34 cellular contexts compared by ENCODE assay signal in the genomic region with DNA sequence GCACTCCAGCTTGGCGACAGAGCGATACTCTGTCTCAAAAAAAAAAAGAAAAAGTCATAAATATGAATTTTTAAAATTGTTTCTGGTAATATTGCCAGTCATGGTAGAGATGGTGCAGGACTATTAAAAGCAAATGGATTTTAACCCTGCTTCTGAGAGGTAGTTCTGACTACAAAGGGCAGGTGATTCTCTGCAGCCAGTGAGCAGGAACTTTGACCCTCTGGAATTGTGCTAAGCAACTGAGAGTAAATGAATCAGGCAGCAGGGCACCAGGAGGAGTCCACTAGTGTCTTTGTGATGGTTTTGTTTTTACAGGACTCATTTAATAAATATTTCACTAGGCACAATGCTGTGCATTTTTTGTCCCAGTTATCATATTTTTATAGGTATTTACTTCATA.
"Had no signal": no experiment of that assay in that cellular context is flagged by ENCODE, and none has a peak within 500 bp of the region (broad histone marks: within the 10 kb centered on the region; RNA-seq: fewer than 3 reads in every experiment).

No MANE protein-coding gene starts in this region.

- H3K4me1 ChIP-seq: adrenal gland, body of pancreas, breast epithelium had no signal

- FAIRE-seq: astrocyte, TTC549 had no signal

- H3K9me3 ChIP-seq: adrenal gland, body of pancreas, breast epithelium had no signal

- DNase-seq: activated B cell treated with CpG ODN at 0.5 μM for 24 hours; activated CD4-positive, alpha-beta memory T cell treated with anti-CD3 and anti-CD28 coated beads for 36 hours; activated CD4-positive, alpha-beta T cell treated with anti-CD3 and anti-CD28 coated beads for 4 hours; activated CD4-positive, alpha-beta T cell treated with anti-CD3 and anti-CD28 coated beads, Interleukin-2, amount 10 ng/mL, durations not matched to agents 24 days and 14 days; activated CD4-positive, alpha-beta T cell treated with anti-CD3 and anti-CD28 coated beads, Interleukin-2, amount 50 U/mL, for 1 hour; activated CD4-positive, alpha-beta T cell treated with anti-CD3 and anti-CD28 coated beads, Interleukin-2, amount 50 U/mL, for 4 hours; activated CD4-positive, CD25-positive, alpha-beta regulatory T cell treated with anti-CD3 and anti-CD28 coated beads, Interleukin-2, amount 50 U/mL, for 72 hours; activated CD8-positive, alpha-beta memory T cell treated with anti-CD3 and anti-CD28 coated beads, Interleukin-2, amount 50 U/mL, for 4 hours; activated CD8-positive, alpha-beta T cell treated with anti-CD3 and anti-CD28 coated beads for 36 hours; activated effector memory CD4-positive, alpha-beta T cell treated with anti-CD3 and anti-CD28 coated beads, Interleukin-2, amount 50 U/mL, for 16 hours; activated gamma-delta T cell treated with Interleukin-2 at 50 U/mL for 16 hours; activated naive CD4-positive, alpha-beta T cell; activated naive CD4-positive, alpha-beta T cell treated with anti-CD3 and anti-CD28 coated beads for 36 hours; activated naive CD4-positive, alpha-beta T cell treated with anti-CD3 and anti-CD28 coated beads, Interleukin-2, amount 50 U/mL, for 16 hours; activated naive CD8-positive, alpha-beta T cell treated with anti-CD3 and anti-CD28 coated beads for 36 hours; activated T-cell treated with anti-CD3 and anti-CD28 coated beads for 4 hours; activated T-cell treated with anti-CD3 and anti-CD28 coated beads, Interleukin-2, amount 50 U/mL, for 1 hour; activated T-cell treated with anti-CD3 and anti-CD28 coated beads, Interleukin-2, amount 50 U/mL, for 4 hours; activated T-cell treated with anti-CD3 and anti-CD28 coated beads, Interleukin-2, amount 50 U/mL, for 72 hours; adrenal gland; amniotic stem cell; aorta; body of pancreas; brain microvascular endothelial cell; central memory CD4-positive, alpha-beta T cell; T-helper 1 cell; T-helper 2 cell; T-helper 9 cell had no signal

- H3K27ac ChIP-seq: adrenal gland, body of pancreas, brain microvascular endothelial cell, breast epithelium, VCaP had no signal

- H3K4me3 ChIP-seq: adrenal gland, body of pancreas, breast epithelium had no signal

- ATAC-seq: activated CD8-positive, alpha-beta T cell treated with anti-CD3 and anti-CD28 coated beads for 36 hours; activated naive CD4-positive, alpha-beta T cell treated with anti-CD3 and anti-CD28 coated beads, Interleukin-2, amount 50 U/mL, for 72 hours; activated T-cell treated with anti-CD3 and anti-CD28 coated beads, Interleukin-2, amount 50 U/mL, for 4 hours; activated T-cell treated with anti-CD3 and anti-CD28 coated beads, Interleukin-2, amount 50 U/mL, for 72 hours; activated T-helper 17 cell treated with anti-CD3 and anti-CD28 coated beads, Interleukin-2, amount 50 U/mL, for 72 hours; body of pancreas had no signal

- H3K36me3 ChIP-seq: adrenal gland, brain microvascular endothelial cell, breast epithelium had no signal

- H3K27me3 ChIP-seq: adrenal gland, body of pancreas, brain microvascular endothelial cell, breast epithelium had no signal
